ENCODE assay signal across 24 cellular contexts in genomic region chr6:107485157-107485556, GRCh38. TPM values are rescaled to one million over a fixed set of nuclear protein-coding genes. Genes with fewer than 3 reads are reported as not detected.
DNase-seq lines count a peak whose midpoint lies in the region; ATAC-seq, FAIRE-seq and TF ChIP-seq lines count a peak whose summit lies in the region.
"Had no signal": no experiment of that assay in that cellular context is flagged by ENCODE, and none has a peak within 500 bp of the region (broad histone marks: within the 10 kb centered on the region; RNA-seq: fewer than 3 reads in every experiment).

No MANE protein-coding gene starts in this region.

- TF ChIP-seq CTCF in IMR-90 (conservative IDR thresholded peaks at IDR 0.05; ENCODE audit: low read depth, low read length) = no peak
- no peak for TF ChIP-seq CTCF in WTC11 (IDR thresholded peaks at IDR 0.05)
- TF ChIP-seq CTCF in pancreas (IDR thresholded peaks at IDR 0.05) = no peak

- no peak overlapping the region for H3K4me3 Mint-ChIP-seq in WTC11
- H3K4me3 Mint-ChIP-seq: B cell; CD4-positive, alpha-beta T cell; CD8-positive, alpha-beta T cell had no signal

- no peaks in the 10 kb centered on the region for H3K9me3 Mint-ChIP-seq in WTC11
- H3K9me3 Mint-ChIP-seq: CD4-positive, alpha-beta T cell; CD8-positive, alpha-beta T cell had no signal

- no peak overlapping the region for H2BK20ac ChIP-seq in IMR-90 (ENCODE audit: low read depth, low read length)

- no peak overlapping the region for H2BK120ac ChIP-seq in IMR-90 (ENCODE audit: low read depth, low read length)

- no peak overlapping the region for H3K14ac ChIP-seq in IMR-90 (replicated peaks; ENCODE audit: low read depth, low read length)

- no CpG with 5 or more reads among the region's 4 CpGs for WGBS in IMR-90 (ENCODE audit: extremely low coverage in 2 of 2, insufficient read length in 1 of 2), 2 experiments
- 92 to 93% methylated on average over 4 of the region's 4 CpGs for WGBS in pancreas, 2 donors

- H3K9me3 ChIP-seq in IMR-90 (ENCODE audit: control insufficient read depth, insufficient read depth, low read length) = no peaks in the 10 kb centered on the region
- H3K9me3 ChIP-seq in pancreas = no peaks in the 10 kb centered on the region
- H3K9me3 ChIP-seq: BLaER1 treated with 17β-estradiol and CSF1 and Interleukin-3, amounts not matched to agents 10 nM and 100 nM; Caco-2 had no signal

- no peak overlapping the region for H2BK15ac ChIP-seq in IMR-90 (ENCODE audit: low read depth, low read length)

- no peak overlapping the region for H4K8ac ChIP-seq in IMR-90 (ENCODE audit: low read depth in 2 of 2, low read length in 2 of 2)

- H3K27me3 Mint-ChIP-seq in WTC11 (ENCODE audit: low read depth) = peaks cover 34% of the 10 kb centered on the region

- H3K4me1 Mint-ChIP-seq in WTC11 = peaks cover 21% of the 10 kb centered on the region

- CTCF ChIA-PET in IMR-90 (lab: Yijun Ruan, JAX) (interaction anchor here (0.5 to 1.5 kb wide), 2 partner anchors 12 to 222 kb away, joined by 3 to 4 read pairs; no protein-coding TSS in a partner anchor), WTC11 (lab: Charles Lee) (no interaction called here)

- no peak overlapping the region for H3K23ac ChIP-seq in IMR-90 (ENCODE audit: low read depth, low read length)

- TF ChIP-seq RAD21 in IMR-90 (IDR thresholded peaks at IDR 0.05; ENCODE audit: low read length) = no peak

- in situ Hi-C loops in IMR-90 (cut with MboI; ENCODE audit: low sequenced_read_pairs) = no loop called here

- H3K27me3 ChIP-seq in IMR-90 (ENCODE audit: control insufficient read depth, insufficient read depth, low read length) (peaks cover 32% of the 10 kb centered on the region), pancreas (no peaks in the 10 kb centered on the region)

- H4K5ac ChIP-seq in IMR-90 (ENCODE audit: low read depth, low read length) = no peak overlapping the region

- ATAC-seq in IMR-90 (ENCODE audit: low read depth) (no peak), WTC11 (no peak), HG02973 (IDR thresholded peaks at IDR 0.05; ENCODE audit: unreplicated experiment) (no peak), HG03432 (IDR thresholded peaks at IDR 0.05; ENCODE audit: unreplicated experiment) (no peak), pancreas (no peak)
- ATAC-seq: CD8-positive, alpha-beta T cell had no signal

- H3K27ac ChIP-seq in IMR-90 (ENCODE audit: insufficient read depth, low read length) (no peak overlapping the region), pancreas (no peak overlapping the region)
- H3K27ac ChIP-seq: 22Rv1; BLaER1 treated with 17β-estradiol and CSF1 and Interleukin-3, amounts not matched to agents 10 nM and 100 nM; C4-2B had no signal

- FAIRE-seq in pancreas (lab: Jason Lieb, UNC) = no peak
- FAIRE-seq: D721Med, G401.6, GM12891, GM19239 had no signal

- no peak for TF ChIP-seq POLR2A in IMR-90 (IDR thresholded peaks at IDR 0.05; ENCODE audit: low read depth, low read length)

- H2BK5ac ChIP-seq in IMR-90 (ENCODE audit: low read depth, low read length, poor library complexity, severe bottlenecking) = no peak overlapping the region

- H3K56ac ChIP-seq in IMR-90 (ENCODE audit: extremely low read depth, insufficient read depth, low read length) = no peak overlapping the region

- no peak overlapping the region for H2AK5ac ChIP-seq in IMR-90 (ENCODE audit: low read depth, low read length)

- no TSS peak for BruUV-seq in IMR-90 (replicated peaks; lab: Mats Ljungman, UMichigan)

- no peaks in the 10 kb centered on the region for H3K79me1 ChIP-seq in IMR-90 (ENCODE audit: low read depth in 1 of 2, low read length in 2 of 2)

- H4K20me1 ChIP-seq in IMR-90 (ENCODE audit: insufficient read depth, low read length) = no peaks in the 10 kb centered on the region

- H3K4me1 ChIP-seq in IMR-90 (ENCODE audit: control insufficient read depth, insufficient read depth, low read length) (no peaks in the 10 kb centered on the region; the same call in 1 of the 2 replicates), pancreas (no peaks in the 10 kb centered on the region)
- H3K4me1 ChIP-seq: Caco-2 had no signal

- H3K9me1 ChIP-seq in IMR-90 (ENCODE audit: insufficient read depth, low read length) = no peaks in the 10 kb centered on the region

- H3K36me3 Mint-ChIP-seq in WTC11 = no peaks in the 10 kb centered on the region

- H3K9ac ChIP-seq in IMR-90 (ENCODE audit: low read depth, low read length) = no peak overlapping the region
- H3K9ac ChIP-seq: BLaER1 treated with 17β-estradiol and CSF1 and Interleukin-3, amounts not matched to agents 10 nM and 100 nM had no signal

- no peak overlapping the region for H4K91ac ChIP-seq in IMR-90 (ENCODE audit: insufficient read depth, low read depth, low read length)

- no peak overlapping the region for H3K27ac Mint-ChIP-seq in WTC11
- H3K27ac Mint-ChIP-seq: B cell; CD4-positive, alpha-beta T cell; CD8-positive, alpha-beta T cell had no signal

- intact Hi-C loops in IMR-90 (cut with micrococcal nuclease) = loop anchor here (5.0 kb wide), 1 partner anchor 217 kb away; no protein-coding TSS in a partner anchor
- intact Hi-C loops in pancreas (cut with DNase I) = no loop called here

- H2AFZ ChIP-seq in IMR-90 (replicated peaks; ENCODE audit: low read length, poor library complexity) = no peak overlapping the region

- H3K36me3 ChIP-seq in IMR-90 (ENCODE audit: control insufficient read depth, insufficient read depth, low read length) (no peaks in the 10 kb centered on the region), pancreas (no peaks in the 10 kb centered on the region)
- H3K36me3 ChIP-seq: BLaER1 treated with 17β-estradiol and CSF1 and Interleukin-3, amounts not matched to agents 10 nM and 100 nM had no signal

- H3K18ac ChIP-seq in IMR-90 (ENCODE audit: low read depth, low read length) = no peak overlapping the region

- no peak overlapping the region for H3K4me2 ChIP-seq in IMR-90 (ENCODE audit: low read depth, low read length)
- H3K4me2 ChIP-seq: BLaER1 treated with 17β-estradiol and CSF1 and Interleukin-3, amounts not matched to agents 10 nM and 100 nM had no signal

- H2AK9ac ChIP-seq in IMR-90 (replicated peaks; ENCODE audit: low read depth, low read length, poor library complexity) = peak overlapping the region; percentile 50

- POLR2A ChIA-PET in IMR-90 (lab: Charles Lee; ENCODE audit: unreplicated experiment) (no interaction called here), WTC11 (lab: Charles Lee) (interaction anchor here (0.5 kb wide), 1 partner anchor 314 kb away, joined by 6 read pairs; no protein-coding TSS in a partner anchor)

- H3K4ac ChIP-seq in IMR-90 (ENCODE audit: low read depth, low read length) = no peak overlapping the region

- dilution Hi-C loops in IMR-90 (cut with HindIII; ENCODE audit: low sequenced_read_pairs, unreplicated experiment) = no loop called here

- H3K4me3 ChIP-seq in IMR-90 (ENCODE audit: insufficient read depth, low read depth, low read length) (no peak overlapping the region), pancreas (no peak overlapping the region)
- H3K4me3 ChIP-seq: BLaER1 treated with 17β-estradiol and CSF1 and Interleukin-3, amounts not matched to agents 10 nM and 100 nM had no signal

- DNase-seq in NCI-H82 (lab: John Stamatoyannopoulos, UW) (peak; percentile 53), NCI-H82 treated with DMSO at 0.1 percent for 48 hours (lab: John Stamatoyannopoulos, UW; ENCODE audit: unreplicated experiment) (no peak), IMR-90 (no peak), WTC11 (ENCODE audit: low spot score) (no peak), pancreas (no peak)
- DNase-seq: AML-193; Caco-2; Calu3; CD4-positive, alpha-beta T cell; CD8-positive, alpha-beta T cell; DMS79 treated with DMSO at 0.1 percent for 48 hours; GF-D8 had no signal

TF ChIP-seq in IMR-90, 13 proteins besides CTCF, POLR2A, EP300 and RAD21:
- no peak for TF ChIP-seq CHD1 (IDR thresholded peaks at IDR 0.05; ENCODE audit: low read depth, low read length)
- TF ChIP-seq, protein P1, sequence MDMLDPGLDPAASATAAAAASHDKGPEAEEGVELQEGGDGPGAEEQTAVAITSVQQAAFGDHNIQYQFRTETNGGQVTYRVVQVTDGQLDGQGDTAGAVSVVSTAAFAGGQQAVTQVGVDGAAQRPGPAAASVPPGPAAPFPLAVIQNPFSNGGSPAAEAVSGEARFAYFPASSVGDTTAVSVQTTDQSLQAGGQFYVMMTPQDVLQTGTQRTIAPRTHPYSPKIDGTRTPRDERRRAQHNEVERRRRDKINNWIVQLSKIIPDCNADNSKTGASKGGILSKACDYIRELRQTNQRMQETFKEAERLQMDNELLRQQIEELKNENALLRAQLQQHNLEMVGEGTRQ (IDR thresholded peaks at IDR 0.05; ENCODE audit: low read depth, low read length) = peak; percentile 6; the same call in 1 of the 2 replicates

TF ChIP-seq in WTC11, 78 proteins besides CTCF, POLR2A, EP300 and RAD21:
- TF ChIP-seq SP1 (CRISPR knock-in tag; conservative IDR thresholded peaks at IDR 0.05) (no peak), FOXK1 (CRISPR knock-in tag; IDR thresholded peaks at IDR 0.05) (no peak), RELA (CRISPR knock-in tag; IDR thresholded peaks at IDR 0.05; ENCODE audit: borderline replicate concordance) (no peak), CREM (CRISPR knock-in tag; IDR thresholded peaks at IDR 0.05) (no peak), TEAD4 (CRISPR knock-in tag; IDR thresholded peaks at IDR 0.05) (no peak)
- TF ChIP-seq, protein P1 (CRISPR knock-in tag; IDR thresholded peaks at IDR 0.05) = peak; percentile 56
TF ChIP-seq in WTC11: peak in this region for 1.

RNA-seq across cellular contexts. Expression of gene SOBP, which starts 4.8 kb away (rescaled TPM):
- total RNA-seq in IMR-90 (2012; rRNA removed) = 0.72 and 1.1 TPM in 2 replicates
- polyA plus RNA-seq in IMR-90 (2012; rRNA removed) = 0.60 and 0.99 TPM in 2 replicates
- polyA plus RNA-seq in IMR-90 (2012; cell fraction: cytosol; rRNA removed) = 0.15 and 1.0 TPM in 2 replicates
- 1.8 and 2.6 TPM in 2 replicates for polyA plus RNA-seq in IMR-90 (2012; cell fraction: nucleus; rRNA removed; ENCODE audit: low replicate concordance)
- 6.6 to 10.1 TPM (median 7.6 TPM) in 3 replicates for total RNA-seq in WTC11 (2021)
- total RNA-seq in pancreas = 1 to 10 TPM; 1.1 to 3.4 (median 2.0) TPM
- 1 to 10 TPM; 1.7 to 3.5 TPM for polyA plus RNA-seq in pancreas
- total RNA-seq: A172, Caco-2 had no signal
- polyA plus RNA-seq: BJ had no signal

RNA-seq across cellular contexts. Expression of gene PDSS2, which starts 25.8 kb away (rescaled TPM):
- 8.6 and 8.9 TPM in 2 replicates for total RNA-seq in IMR-90 (2012; rRNA removed)
- polyA plus RNA-seq in IMR-90 (2012; rRNA removed) = 9.2 and 10.1 TPM in 2 replicates
- polyA plus RNA-seq in IMR-90 (2012; cell fraction: cytosol; rRNA removed) = 6.2 and 8.7 TPM in 2 replicates
- 4.5 and 4.9 TPM in 2 replicates for polyA plus RNA-seq in IMR-90 (2012; cell fraction: nucleus; rRNA removed; ENCODE audit: low replicate concordance)
- total RNA-seq in WTC11 (2021) = 15.8 to 18.3 TPM (median 17.2 TPM) in 3 replicates
- 10 to 100 TPM in 1 of 6 donors, 1 to 10 TPM in 5; 5.3 to 10.1 (median 6.5) TPM for total RNA-seq in pancreas
- 1 to 10 TPM; 2.7 to 6.1 TPM for polyA plus RNA-seq in pancreas
